Comparison of ENCODE assay signal across 31 cellular contexts in the genomic region with DNA sequence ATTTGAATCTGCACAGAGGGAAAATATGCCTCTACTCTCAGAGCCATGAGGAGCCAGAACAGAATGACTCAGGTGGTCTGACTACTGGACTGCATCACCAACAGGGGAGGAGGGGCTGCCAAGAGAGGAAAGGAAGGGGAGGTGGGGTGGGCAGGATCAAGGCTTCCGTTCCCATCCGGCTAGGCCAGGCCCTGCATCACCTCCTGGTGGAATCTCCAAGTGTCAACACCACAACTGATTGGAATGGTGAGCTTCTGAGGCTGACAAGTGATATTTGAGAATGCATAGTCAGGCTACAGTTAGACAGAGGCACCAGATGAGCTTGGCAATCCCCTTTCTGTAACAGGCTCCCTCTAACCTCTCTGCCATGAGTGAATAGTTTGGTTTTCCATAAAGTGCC. TPM values are rescaled to one million over a fixed set of nuclear protein-coding genes. Genes with fewer than 3 reads are reported as not detected.
A peak's percentile ranks its signal among the peaks of the same experiment; 100 is the strongest.
DNase-seq lines count a peak whose midpoint lies in the region; TF ChIP-seq lines count a peak whose summit lies in the region.
"Had no signal": no experiment of that assay in that cellular context is flagged by ENCODE, and none has a peak within 500 bp of the region (broad histone marks: within the 10 kb centered on the region; RNA-seq: fewer than 3 reads in every experiment).

No MANE protein-coding gene starts in this region.

- H3K27me3 ChIP-seq in left ventricle myocardium inferior (ENCODE audit: low read depth) = peaks cover 19% of the 10 kb centered on the region
- H3K27me3 ChIP-seq: BLaER1, right lobe of liver, tibial nerve had no signal

- no peak overlapping the region for H3K27ac ChIP-seq in left ventricle myocardium inferior (replicated peaks)
- H3K27ac ChIP-seq: BLaER1, heart left ventricle, HL-60, parathyroid adenoma, right lobe of liver, tibial nerve had no signal

- intact Hi-C loops in cardiac septum (cut with DNase I) (no loop called here), left ventricle myocardium inferior (cut with micrococcal nuclease) (no loop called here)

- no peaks in the 10 kb centered on the region for H3K4me1 ChIP-seq in left ventricle myocardium inferior
- H3K4me1 ChIP-seq: BLaER1, heart left ventricle, parathyroid adenoma, right lobe of liver, tibial nerve had no signal

- TF ChIP-seq CTCF in left ventricle myocardium inferior (IDR thresholded peaks at IDR 0.05; ENCODE audit: borderline replicate concordance) = no peak

- no peak overlapping the region for H3K4me3 ChIP-seq in left ventricle myocardium inferior
- H3K4me3 ChIP-seq: BLaER1, heart left ventricle, right lobe of liver, tibial nerve had no signal

- no peaks in the 10 kb centered on the region for H3K36me3 ChIP-seq in left ventricle myocardium inferior
- H3K36me3 ChIP-seq: BLaER1, heart left ventricle, right lobe of liver, tibial nerve had no signal

- peaks cover 7% of the 10 kb centered on the region for H3K9me3 ChIP-seq in left ventricle myocardium inferior (replicated peaks)
- H3K9me3 ChIP-seq: BLaER1, right lobe of liver had no signal

- DNase-seq in cardiac septum (ENCODE audit: low spot score) (peak; percentile 60), left ventricle myocardium inferior (no peak), RPMI7951 (ENCODE audit: low read depth) (peak; percentile 27), iPS-NIHi7 (ENCODE audit: extremely low spot score) (peak; percentile 90), foreskin melanocyte (no peak), epidermal melanocyte (ENCODE audit: insufficient read length, low spot score) (no peak)
- DNase-seq in activated T-cell treated with anti-CD3 and anti-CD28 coated beads, Interleukin-2, amount 50 U/mL, for 48 hours = no peak
- DNase-seq in NK-92 treated with Interleukin-12 subunit alpha and Interleukin-12 subunit beta, amount 100 ng/mL, for 24 hours (lab: John Stamatoyannopoulos, UW) = no peak
- DNase-seq: activated CD4-positive, alpha-beta T cell treated with anti-CD3 and anti-CD28 coated beads, Interleukin-2, amount 50 U/mL, for 4 hours; activated effector memory CD4-positive, alpha-beta T cell treated with Interleukin-2 at 50 U/mL for 16 hours; activated naive CD8-positive, alpha-beta T cell treated with anti-CD3 and anti-CD28 coated beads, Interleukin-2, amount 10 ng/mL, durations not matched to agents 7 days and 5 days; central memory CD4-positive, alpha-beta T cell; COR-L47; heart left ventricle; immature natural killer cell; NCI-H1105; NCI-H2081; NCI-H226; right lobe of liver; Right ventricle myocardium superior; T-helper 9 cell had no signal

RNA-seq across cellular contexts. Expression of gene GPR26, which starts 10.4 kb away (rescaled TPM):
- total RNA-seq in cardiac septum (not detected), left ventricle myocardium inferior (not detected)
- under 0.01 TPM in 2 replicates for total RNA-seq in RPMI7951 (2014; rRNA removed; shearing (Covaris generic))
- total RNA-seq: A172; activated naive CD8-positive, alpha-beta T cell treated with anti-CD3 and anti-CD28 coated beads, Interleukin-2, amount 10 ng/mL, durations not matched to agents 7 days and 5 days; dermis microvascular lymphatic vessel endothelial cell; endothelial cell of umbilical vein; heart left ventricle; lower leg skin; natural killer cell treated with Interleukin-12 subunit alpha and Interleukin-12 subunit beta and Interleukin-15 and Interleukin-18, amount 100 ng/mL, for 72 hours; OCI-LY7; right lobe of liver; Right ventricle myocardium superior; tibial nerve had no signal

Comparison
In these comparisons a context has a peak if more than half of its experiments do, and no peak if none do; other contexts are left out.
1. DNase-seq: peak in cardiac septum (single experiment), RPMI7951 (single experiment) and iPS-NIHi7 (single experiment); none in left ventricle myocardium inferior (single experiment), activated T-cell treated with anti-CD3 and anti-CD28 coated beads, Interleukin-2, amount 50 U/mL, for 48 hours (0 of 2), foreskin melanocyte (single experiment), epidermal melanocyte (single experiment) and NK-92 treated with Interleukin-12 subunit alpha and Interleukin-12 subunit beta, amount 100 ng/mL, for 24 hours (single experiment).